ENCODE assay signal across 8 cellular contexts in the genomic region with DNA sequence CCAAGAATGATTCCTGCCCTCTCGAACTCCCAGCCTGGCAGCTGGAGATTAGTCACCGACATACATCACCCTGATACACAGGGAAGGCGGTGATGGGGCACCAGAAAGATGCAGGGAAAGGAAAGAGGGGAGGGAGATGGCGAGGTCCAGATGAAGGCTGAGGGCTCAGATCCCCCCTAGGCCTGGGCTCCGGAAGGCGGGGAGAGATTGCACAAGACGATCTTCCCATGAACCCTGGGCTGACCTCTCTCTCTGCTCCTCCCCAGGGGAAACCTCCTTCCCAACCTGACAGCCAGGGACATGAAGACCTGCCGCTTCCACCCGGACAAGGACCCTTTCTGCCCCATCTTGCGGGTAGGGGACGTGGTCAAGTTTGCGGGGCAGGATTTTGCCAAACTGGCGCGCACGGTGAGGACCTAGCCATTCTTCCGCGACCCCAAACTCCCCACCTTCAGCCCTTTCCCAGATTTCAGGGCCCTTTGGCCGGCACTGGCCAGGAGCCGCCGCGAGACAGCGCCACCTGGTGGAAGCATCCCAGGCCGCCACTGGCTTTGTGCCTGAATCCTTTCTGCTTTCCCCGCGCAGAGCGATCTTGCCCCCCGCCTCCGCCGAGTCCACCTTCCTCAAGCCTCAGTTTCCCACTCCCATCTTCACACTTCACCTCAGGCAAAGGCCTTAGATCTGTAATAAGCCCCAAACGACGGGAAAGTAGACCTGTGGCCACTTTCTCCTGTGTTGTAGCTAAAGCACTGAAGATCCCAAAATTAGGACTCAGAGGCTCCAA.
DNase-seq lines count a peak whose midpoint lies in the region; ATAC-seq and TF ChIP-seq lines count a peak whose summit lies in the region.

No MANE protein-coding gene starts in this region.

- ATAC-seq in GM21529 (IDR thresholded peaks at IDR 0.05; ENCODE audit: unreplicated experiment): no peak
- ATAC-seq in GM21515 (IDR thresholded peaks at IDR 0.05; ENCODE audit: unreplicated experiment): no peak

- peak; percentile 48 for DNase-seq in EL
- no peak for DNase-seq in LNCaP clone FGC (ENCODE audit: low read depth)
- DNase-seq in activated CD4-positive, alpha-beta T cell treated with anti-CD3 and anti-CD28 coated beads, Interleukin-2, amount 50 U/mL, for 4 hours: peak; percentile 45 to 51
- peak; percentile 92 for DNase-seq in ecto neural progenitor cell (ENCODE audit: low spot score)
- DNase-seq in medulla oblongata (ENCODE audit: extremely low spot score): peak; percentile 57
- DNase-seq in stimulated activated CD8-positive, alpha-beta memory T cell treated with anti-CD3 and anti-CD28 coated beads, Interleukin-15, amount 100 ng/mL, for 48 hours (ENCODE audit: low read depth in 2 of 2): peak; percentile 21 to 40

- no peak overlapping the region for H3K4me3 ChIP-seq in LNCaP clone FGC (ENCODE audit: low read depth, low read length)

- TF ChIP-seq CTCF in LNCaP clone FGC (IDR thresholded peaks at IDR 0.05; ENCODE audit: control insufficient read depth, extremely low read depth, insufficient read depth): peak; percentile 85
